Comparison of ENCODE assay signal across 8 cellular contexts in the genomic region with DNA sequence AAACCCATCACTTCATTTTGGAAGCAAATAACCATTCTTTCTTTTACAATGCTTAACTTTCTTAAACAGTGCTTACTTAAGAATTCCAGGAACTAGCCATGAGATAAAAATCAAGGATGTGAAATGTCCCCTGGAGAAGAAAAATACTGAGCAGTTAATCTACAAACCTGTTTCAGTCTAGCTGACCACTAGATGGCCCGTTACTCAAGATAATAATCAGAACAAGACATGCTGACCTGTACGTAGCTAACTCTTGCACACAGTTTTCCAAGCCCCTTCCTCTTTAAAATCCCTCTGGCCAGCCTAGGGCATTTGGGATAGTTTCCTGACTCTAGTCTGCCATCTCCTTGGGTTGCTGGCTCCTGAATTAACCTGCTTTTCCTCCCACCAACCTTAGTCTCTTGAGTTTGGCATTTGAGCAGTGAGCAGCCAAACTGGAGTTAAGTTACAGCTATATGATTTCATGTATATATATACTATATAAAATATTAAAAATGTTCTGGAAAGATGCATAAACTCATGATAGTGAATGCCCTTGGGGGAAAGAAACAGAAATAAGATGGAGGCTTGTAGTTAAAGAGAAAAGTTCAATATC. TPM values are rescaled to one million over a fixed set of nuclear protein-coding genes. Genes with fewer than 3 reads are reported as not detected.
A peak's percentile ranks its signal among the peaks of the same experiment; 100 is the strongest.
DNase-seq lines count a peak whose midpoint lies in the region; ATAC-seq and TF ChIP-seq lines count a peak whose summit lies in the region.

No MANE protein-coding gene starts in this region.

- no peak for TF ChIP-seq POLR2A in esophagus muscularis mucosa (IDR thresholded peaks at IDR 0.05; ENCODE audit: low read depth)

- H3K4me3 Mint-ChIP-seq in progenitor cell of endocrine pancreas (ENCODE audit: low read depth) = no peak overlapping the region

- no peaks in the 10 kb centered on the region for H3K9me2 ChIP-seq in PC-9 (ENCODE audit: insufficient read depth)

- TF ChIP-seq EP300 in esophagus muscularis mucosa (IDR thresholded peaks at IDR 0.05) = no peak

- peak; percentile 70 for TF ChIP-seq CTCF in PC-9 (conservative IDR thresholded peaks at IDR 0.05)
- TF ChIP-seq CTCF in esophagus muscularis mucosa (IDR thresholded peaks at IDR 0.05) = peak; percentile 43 to 60 (median 59)
- peak; percentile 44 for TF ChIP-seq CTCF in progenitor cell of endocrine pancreas (IDR thresholded peaks at IDR 0.05; ENCODE audit: unreplicated experiment)

- H3K27me3 ChIP-seq in PC-9 (ENCODE audit: insufficient read depth, low read depth) = no peaks in the 10 kb centered on the region
- H3K27me3 ChIP-seq in esophagus muscularis mucosa = no peaks in the 10 kb centered on the region

- BruUV-seq in PC-9 (replicated peaks; lab: Mats Ljungman, UMichigan) = no TSS peak

- no peaks in the 10 kb centered on the region for H4K20me1 ChIP-seq in PC-9 (ENCODE audit: insufficient read depth)

- CTCF ChIA-PET in PC-9 (lab: Charles Lee) = interaction anchor here (0.5 to 1.3 kb wide), 9 partner anchors 74 to 1494 kb away, joined by 3 to 20 read pairs (median 5); no protein-coding TSS in a partner anchor

- H3K4me2 ChIP-seq in PC-9 = no peak overlapping the region

- H3K27ac Mint-ChIP-seq in progenitor cell of endocrine pancreas = no peak overlapping the region

- H3K9me3 ChIP-seq in PC-9 (ENCODE audit: insufficient read depth, low read depth) (no peaks in the 10 kb centered on the region), esophagus muscularis mucosa (no peaks in the 10 kb centered on the region)

- H3K36me3 ChIP-seq in PC-9 (ENCODE audit: low read depth) (no peaks in the 10 kb centered on the region), esophagus muscularis mucosa (peaks cover 0 to 22% (median 2%) of the 10 kb centered on the region in 4 donors)

- no peak overlapping the region for H3K4me3 ChIP-seq in PC-9
- H3K4me3 ChIP-seq in esophagus muscularis mucosa = no peak overlapping the region

- no peaks in the 10 kb centered on the region for H3K4me1 ChIP-seq in PC-9 (replicated peaks; ENCODE audit: insufficient read depth)
- H3K4me1 ChIP-seq in esophagus muscularis mucosa = no peaks in the 10 kb centered on the region

- no peak for ATAC-seq in GM21576 (IDR thresholded peaks at IDR 0.05; ENCODE audit: unreplicated experiment)

- no peaks in the 10 kb centered on the region for H3K79me2 ChIP-seq in PC-9 (ENCODE audit: low read depth)

- H3K27ac ChIP-seq in PC-9 (no peak overlapping the region), esophagus muscularis mucosa (replicated peaks in 1 of 4) (no peak overlapping the region)

- H3K9me3 Mint-ChIP-seq in progenitor cell of endocrine pancreas (ENCODE audit: low read depth) = no peaks in the 10 kb centered on the region

- H3K4me1 Mint-ChIP-seq in progenitor cell of endocrine pancreas (ENCODE audit: low read depth) = peaks cover 3% of the 10 kb centered on the region

- 14% methylated on average over 2 of the region's 2 CpGs for whole genome bisulfite sequencing in esophagus muscularis mucosa

- H3K36me3 Mint-ChIP-seq in progenitor cell of endocrine pancreas (ENCODE audit: insufficient read depth) = peaks cover 7% of the 10 kb centered on the region

- intact Hi-C loops in PC-9 (cut with micrococcal nuclease; ENCODE audit: unreplicated experiment) = loop anchor here (1.0 to 2.0 kb wide), 2 partner anchors 75 to 414 kb away; no protein-coding TSS in a partner anchor
- intact Hi-C loops in esophagus muscularis mucosa (cut with DNase I) = no loop called here

- H2AFZ ChIP-seq in PC-9 = no peak overlapping the region

- DNase-seq in DMS114 treated with DMSO at 0.1 percent for 48 hours (lab: John Stamatoyannopoulos, UW; ENCODE audit: unreplicated experiment) (peak; percentile 37), HK-2 (ENCODE audit: unreplicated experiment) (peak; percentile 2), PC-9 (peak; percentile 17 to 57), esophagus muscularis mucosa (ENCODE audit: extremely low spot score) (no peak), progenitor cell of endocrine pancreas (ENCODE audit: low spot score, unreplicated experiment) (no peak), NCI-H1048 (lab: John Stamatoyannopoulos, UW) (no peak)
- DNase-seq in activated effector memory CD4-positive, alpha-beta T cell treated with anti-CD3 and anti-CD28 coated beads, Interleukin-2, amount 50 U/mL, for 16 hours = no peak

- no peaks in the 10 kb centered on the region for H3F3A ChIP-seq in PC-9 (ENCODE audit: insufficient read depth, low read depth)

- H3K27me3 Mint-ChIP-seq in progenitor cell of endocrine pancreas = no peaks in the 10 kb centered on the region

- POLR2A ChIA-PET in PC-9 (lab: Charles Lee; ENCODE audit: unreplicated experiment) = no interaction called here

RNA-seq across cellular contexts. Expression of gene TRAF1, which starts 59.3 kb away (rescaled TPM):
- total RNA-seq in PC-9 (2021) = 2.7 and 2.9 TPM in 2 replicates
- total RNA-seq in esophagus muscularis mucosa = 1 to 10 TPM; 4.0 to 7.4 (median 5.5) TPM
- 6.7 TPM in 2 replicates for total RNA-seq in progenitor cell of endocrine pancreas

Comparison
In these comparisons a context has a peak if more than half of its experiments do, and no peak if none do; other contexts are left out.
1. DNase-seq: peak in DMS114 treated with DMSO at 0.1 percent for 48 hours (single experiment), HK-2 (single experiment) and PC-9 (2 of 2); none in esophagus muscularis mucosa (single experiment), progenitor cell of endocrine pancreas (single experiment), NCI-H1048 (single experiment) and activated effector memory CD4-positive, alpha-beta T cell treated with anti-CD3 and anti-CD28 coated beads, Interleukin-2, amount 50 U/mL, for 16 hours (single experiment).
2. Peak in every context shown above with its lines, with median percentiles within 50 percentile points of each other: CTCF ChIP-seq.